In the genomic region with DNA sequence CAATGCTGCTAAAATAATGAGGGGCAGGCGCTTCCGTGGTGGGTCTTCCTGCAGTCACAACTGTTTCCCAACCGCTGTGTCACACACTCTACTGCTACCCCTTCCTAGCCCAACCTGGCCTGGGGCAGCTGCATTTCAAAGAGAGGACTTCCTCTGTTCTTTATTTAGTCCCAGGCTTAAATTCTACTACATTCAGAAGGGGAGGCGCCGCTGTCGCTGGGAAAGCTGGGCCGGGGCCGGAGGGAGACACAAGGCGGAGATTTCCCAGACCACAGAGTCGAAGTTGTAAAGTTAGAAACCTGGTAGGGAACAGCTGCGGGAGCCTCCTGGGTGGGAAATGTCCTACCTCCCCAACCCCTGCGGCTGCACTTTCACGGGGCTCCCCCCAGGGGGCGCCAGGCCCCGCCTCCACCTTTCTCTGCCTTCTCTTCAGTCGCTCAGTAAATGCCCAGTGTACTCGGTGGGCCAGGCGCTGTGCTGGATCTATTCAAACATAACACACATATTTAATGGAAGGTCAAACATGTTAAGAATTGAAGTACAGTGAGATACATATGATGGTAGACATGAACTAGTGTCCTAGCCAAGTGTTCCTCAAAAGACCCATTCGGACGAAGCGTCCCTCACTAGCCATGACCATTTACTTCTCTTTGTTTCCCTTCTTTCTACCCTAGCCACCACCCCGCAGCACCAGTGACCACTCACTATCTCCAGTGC, we compare ENCODE assay signal across 8 cellular contexts. TPM values are rescaled to one million over a fixed set of nuclear protein-coding genes. Genes with fewer than 3 reads are reported as not detected.
DNase-seq lines count a peak whose midpoint lies in the region; ATAC-seq and TF ChIP-seq lines count a peak whose summit lies in the region.

No MANE protein-coding gene starts in this region.

- WGBS in esophagus squamous epithelium, 2 donors = 58 to 65% methylated on average over 11 to 19 of the region's 22 CpGs

- H3K36me3 Mint-ChIP-seq in osteocyte (ENCODE audit: unreplicated experiment) = no peaks in the 10 kb centered on the region

- H3K9me3 Mint-ChIP-seq in osteocyte (ENCODE audit: unreplicated experiment) = no peaks in the 10 kb centered on the region

- no peak overlapping the region for H3K4me3 ChIP-seq in esophagus squamous epithelium

- peaks cover 43% of the 10 kb centered on the region for H3K27me3 Mint-ChIP-seq in osteocyte (ENCODE audit: unreplicated experiment)

- TF ChIP-seq CTCF in GM10266 (IDR thresholded peaks at IDR 0.05; ENCODE audit: control insufficient read depth, insufficient read depth, low read depth, missing control alignments) (peak; percentile 89), esophagus squamous epithelium (IDR thresholded peaks at IDR 0.05) (peak; percentile 7 to 66 (median 51)), osteocyte (IDR thresholded peaks at IDR 0.05) (peak; percentile 58)

- DNase-seq in GM10266 (ENCODE audit: extremely low spot score) (peak; percentile 70), Kasumi-1 (lab: John Stamatoyannopoulos, UW) (peak; percentile 88 to 94), esophagus squamous epithelium (lab: John Stamatoyannopoulos, UW) (no peak), osteocyte (ENCODE audit: extremely low spot score, unreplicated experiment) (no peak), SW 1271 (lab: John Stamatoyannopoulos, UW) (no peak)
- DNase-seq in activated CD4-positive, alpha-beta T cell treated with anti-CD3 and anti-CD28 coated beads, Interleukin-2, amount 50 U/mL, for 48 hours = peak; percentile 60 to 69

- ATAC-seq in GM18870 (IDR thresholded peaks at IDR 0.05; ENCODE audit: unreplicated experiment) (no peak), GM18520 (IDR thresholded peaks at IDR 0.05; ENCODE audit: unreplicated experiment) (no peak)

- H3K4me3 Mint-ChIP-seq in osteocyte (ENCODE audit: unreplicated experiment) = no peak overlapping the region

- no peaks in the 10 kb centered on the region for H3K36me3 ChIP-seq in esophagus squamous epithelium

- H3K27ac Mint-ChIP-seq in osteocyte (ENCODE audit: unreplicated experiment) = no peak overlapping the region

- no peaks in the 10 kb centered on the region for H3K9me3 ChIP-seq in esophagus squamous epithelium

- peaks cover 0 to 15% (median 0%) of the 10 kb centered on the region in 4 donors for H3K27me3 ChIP-seq in esophagus squamous epithelium

- peaks cover 5 to 39% (median 17%) of the 10 kb centered on the region in 3 donors for H3K4me1 ChIP-seq in esophagus squamous epithelium

- H3K4me1 Mint-ChIP-seq in osteocyte (ENCODE audit: unreplicated experiment) = peaks cover 13% of the 10 kb centered on the region

- no peak overlapping the region for H3K27ac ChIP-seq in esophagus squamous epithelium

- intact Hi-C loops in esophagus squamous epithelium (cut with DNase I) = no loop called here

- TF ChIP-seq POLR2A in esophagus squamous epithelium (IDR thresholded peaks at IDR 0.05) = no peak

RNA-seq across cellular contexts. Expression of gene DYRK3, which starts 23.1 kb away (rescaled TPM):
- total RNA-seq in esophagus squamous epithelium (1 to 10 TPM; 2.5 to 9.1 (median 4.0) TPM), osteocyte (1.7 and 2.1 TPM in 2 replicates)

RNA-seq across cellular contexts. Expression of gene MAPKAPK2, which starts 26.3 kb away (rescaled TPM):
- total RNA-seq in esophagus squamous epithelium (10 to 100 TPM; 37.8 to 50.7 (median 43.2) TPM), osteocyte (62.4 and 67.5 TPM in 2 replicates)

RNA-seq across cellular contexts. Expression of gene EIF2D, which starts 46.2 kb away (rescaled TPM):
- 10 to 100 TPM; 26.8 to 54.4 (median 42.2) TPM for total RNA-seq in esophagus squamous epithelium
- total RNA-seq in osteocyte = 53.2 and 56.8 TPM in 2 replicates

Comparison
In these comparisons a context has a peak if more than half of its experiments do, and no peak if none do; other contexts are left out.
1. DNase-seq: peak in GM10266 (single experiment), Kasumi-1 (2 of 2) and activated CD4-positive, alpha-beta T cell treated with anti-CD3 and anti-CD28 coated beads, Interleukin-2, amount 50 U/mL, for 48 hours (2 of 2); none in esophagus squamous epithelium (single experiment), osteocyte (single experiment) and SW 1271 (0 of 2).
2. Peak in every context shown above with its lines, with median percentiles within 50 percentile points of each other: CTCF ChIP-seq.